Comparison of ENCODE assay signal across 25 cellular contexts in the genomic region with DNA sequence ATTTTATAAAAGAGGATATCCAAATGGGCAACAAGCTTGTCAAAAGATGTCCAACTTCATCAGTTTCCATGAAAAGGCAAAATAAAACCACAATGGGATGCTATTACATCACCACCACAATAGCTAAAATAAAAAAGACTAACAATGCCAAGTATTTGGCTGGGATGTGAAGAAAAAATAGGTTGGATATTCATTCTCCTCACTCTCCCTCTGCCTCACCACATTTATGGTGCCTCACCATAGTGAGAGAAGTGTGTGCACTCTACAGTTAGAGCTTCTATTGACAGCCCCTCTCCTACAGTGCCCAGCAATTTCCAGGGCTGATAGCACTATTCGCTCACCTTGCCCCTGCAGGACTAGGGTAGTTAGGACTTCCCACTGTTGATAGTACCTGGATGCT. TPM values are rescaled to one million over a fixed set of nuclear protein-coding genes. Genes with fewer than 3 reads are reported as not detected.
A peak's percentile ranks its signal among the peaks of the same experiment; 100 is the strongest.
DNase-seq lines count a peak whose midpoint lies in the region; ATAC-seq and TF ChIP-seq lines count a peak whose summit lies in the region.
"Had no signal": no experiment of that assay in that cellular context is flagged by ENCODE, and none has a peak within 500 bp of the region (broad histone marks: within the 10 kb centered on the region; RNA-seq: fewer than 3 reads in every experiment).

No MANE protein-coding gene starts in this region.

- H3K27me3 ChIP-seq in GM23338 (ENCODE audit: insufficient read depth) (no peaks in the 10 kb centered on the region), adipocyte (replicated peaks; ENCODE audit: control insufficient read depth, insufficient read depth, low read length) (no peaks in the 10 kb centered on the region), Caco-2 (replicated peaks; ENCODE audit: control insufficient read depth, insufficient read depth, low read length) (no peaks in the 10 kb centered on the region), PC-3 (ENCODE audit: low read length) (no peaks in the 10 kb centered on the region)
- H3K27me3 ChIP-seq: ovary, Peyer's patch, tibial nerve had no signal

- no peak overlapping the region for H3K27ac Mint-ChIP-seq in GM23338
- H3K27ac Mint-ChIP-seq in Caco-2 (ENCODE audit: unreplicated experiment), result no peak overlapping the region
- no peak overlapping the region for H3K27ac Mint-ChIP-seq in MCF 10A (ENCODE audit: low read depth, unreplicated experiment)
- H3K27ac Mint-ChIP-seq: activated CD8-positive, alpha-beta T cell treated with anti-CD3 and anti-CD28 coated beads, Interleukin-2, amount 10 ng/mL, durations not matched to agents 7 days and 5 days; activated naive CD4-positive, alpha-beta T cell treated with anti-CD3 and anti-CD28 coated beads, Interleukin-2, amount 10 ng/mL, durations not matched to agents 7 days and 5 days had no signal

- H2AFZ ChIP-seq in GM23338 (no peak overlapping the region), PC-3 (ENCODE audit: low read length) (no peak overlapping the region)

- H3K9me2 ChIP-seq in GM23338 (ENCODE audit: insufficient read depth), result no peaks in the 10 kb centered on the region
- no peaks in the 10 kb centered on the region for H3K9me2 ChIP-seq in PC-3 (replicated peaks; ENCODE audit: low read length)

- H3K4me3 ChIP-seq in GM23338, result no peak overlapping the region
- no peak overlapping the region for H3K4me3 ChIP-seq in adipocyte (ENCODE audit: low read length)
- no peak overlapping the region for H3K4me3 ChIP-seq in fibroblast of pulmonary artery (replicated peaks; ENCODE audit: low read depth, low read length)
- H3K4me3 ChIP-seq in Caco-2 (ENCODE audit: low read depth, low read length), result no peak overlapping the region
- H3K4me3 ChIP-seq in PC-3 (ENCODE audit: low read length), result no peak overlapping the region
- H3K4me3 ChIP-seq: ovary, Peyer's patch, tibial nerve had no signal

- H3K27ac ChIP-seq in GM23338 (ENCODE audit: low read depth) (no peak overlapping the region), PC-3 (ENCODE audit: low read length) (no peak overlapping the region)
- H3K27ac ChIP-seq: ovary, Peyer's patch, tibial nerve, VCaP had no signal

- H3K9me3 ChIP-seq in adipocyte (ENCODE audit: control insufficient read depth, low read length) (no peaks in the 10 kb centered on the region), Caco-2 (no peaks in the 10 kb centered on the region), PC-3 (ENCODE audit: low read length) (no peaks in the 10 kb centered on the region)
- H3K9me3 ChIP-seq: ovary, Peyer's patch, tibial nerve had no signal

- no peaks in the 10 kb centered on the region for H3K79me2 ChIP-seq in GM23338 (replicated peaks; ENCODE audit: insufficient read depth)
- H3K79me2 ChIP-seq in PC-3 (ENCODE audit: low read length), result peaks cover 100% of the 10 kb centered on the region

- H3K9ac ChIP-seq in adipocyte (ENCODE audit: low read length) (no peak overlapping the region), PC-3 (ENCODE audit: low read length) (no peak overlapping the region)

- H3K36me3 ChIP-seq in GM23338 (ENCODE audit: insufficient read depth), result no peaks in the 10 kb centered on the region
- H3K36me3 ChIP-seq in adipocyte (ENCODE audit: control insufficient read depth, insufficient read depth, low read length, severe bottlenecking), result no peaks in the 10 kb centered on the region
- no peaks in the 10 kb centered on the region for H3K36me3 ChIP-seq in Caco-2 (ENCODE audit: control insufficient read depth, insufficient read depth, low read length)
- no peaks in the 10 kb centered on the region; the same call in 1 of the 2 replicates for H3K36me3 ChIP-seq in PC-3 (ENCODE audit: low read depth, low read length)
- H3K36me3 ChIP-seq: ovary, Peyer's patch, tibial nerve had no signal

- H3K36me3 Mint-ChIP-seq in GM23338 (ENCODE audit: low read depth) (no peaks in the 10 kb centered on the region), Caco-2 (ENCODE audit: insufficient read depth, unreplicated experiment) (no peaks in the 10 kb centered on the region), MCF 10A (ENCODE audit: insufficient read depth, unreplicated experiment) (no peaks in the 10 kb centered on the region)
- H3K36me3 Mint-ChIP-seq: activated naive CD4-positive, alpha-beta T cell treated with anti-CD3 and anti-CD28 coated beads, Interleukin-2, amount 10 ng/mL, durations not matched to agents 7 days and 5 days had no signal

- H3K9me3 Mint-ChIP-seq in GM23338, result no peaks in the 10 kb centered on the region
- no peaks in the 10 kb centered on the region for H3K9me3 Mint-ChIP-seq in Caco-2 (ENCODE audit: unreplicated experiment)
- no peaks in the 10 kb centered on the region for H3K9me3 Mint-ChIP-seq in MCF 10A (ENCODE audit: unreplicated experiment)
- H3K9me3 Mint-ChIP-seq: activated naive CD4-positive, alpha-beta T cell treated with anti-CD3 and anti-CD28 coated beads, Interleukin-2, amount 10 ng/mL, durations not matched to agents 7 days and 5 days had no signal

- H3K4me2 ChIP-seq in GM23338 (no peak overlapping the region), PC-3 (ENCODE audit: low read length) (no peak overlapping the region)

- intact Hi-C loops in Caco-2 (cut with micrococcal nuclease; ENCODE audit: unreplicated experiment) (no loop called here), PC-3 (cut with micrococcal nuclease) (no loop called here), MCF 10A (cut with micrococcal nuclease) (no loop called here)

- peaks cover 13% of the 10 kb centered on the region; the same call in 2 of the 3 replicates for H3K4me1 Mint-ChIP-seq in GM23338
- no peaks in the 10 kb centered on the region for H3K4me1 Mint-ChIP-seq in Caco-2 (ENCODE audit: low read depth, unreplicated experiment)
- H3K4me1 Mint-ChIP-seq in MCF 10A (ENCODE audit: insufficient read depth, unreplicated experiment), result peaks cover 29% of the 10 kb centered on the region
- H3K4me1 Mint-ChIP-seq: activated naive CD4-positive, alpha-beta T cell treated with anti-CD3 and anti-CD28 coated beads, Interleukin-2, amount 10 ng/mL, durations not matched to agents 7 days and 5 days had no signal

- TF ChIP-seq CTCF in GM23338 (conservative IDR thresholded peaks at IDR 0.05; ENCODE audit: low read depth in 2 of 2), result no peak
- TF ChIP-seq CTCF in fibroblast of pulmonary artery (IDR thresholded peaks at IDR 0.05; ENCODE audit: low read length, missing control alignments), result no peak
- no peak for TF ChIP-seq CTCF in Caco-2 (IDR thresholded peaks at IDR 0.05; ENCODE audit: insufficient read depth in 1 of 2, low read depth in 1 of 2, low read length in 1 of 2, severe bottlenecking in 1 of 2, unreplicated experiment in 1 of 2)
- no peak for TF ChIP-seq CTCF in PC-3 (conservative IDR thresholded peaks at IDR 0.05; ENCODE audit: low read depth, low read length)
- TF ChIP-seq CTCF in MCF 10A (IDR thresholded peaks at IDR 0.05; ENCODE audit: unreplicated experiment), result no peak

- H4K20me1 ChIP-seq in GM23338 (replicated peaks; ENCODE audit: insufficient read depth) (no peaks in the 10 kb centered on the region), PC-3 (ENCODE audit: low read length) (peaks cover 33% of the 10 kb centered on the region)

- POLR2A ChIA-PET in Caco-2 (lab: Charles Lee) (no interaction called here), PC-3 (lab: Charles Lee; ENCODE audit: unreplicated experiment) (interaction anchor here (0.6 kb wide), 1 partner anchor 11 kb away, joined by 3 read pairs; no protein-coding TSS in a partner anchor), MCF 10A (lab: Yijun Ruan, JAX) (interaction anchor here (0.7 to 1.2 kb wide), 2 partner anchors 10 to 24 kb away, joined by 4 to 6 read pairs; no protein-coding TSS in a partner anchor)

- no peaks in the 10 kb centered on the region for H3K4me1 ChIP-seq in GM23338 (ENCODE audit: insufficient read depth)
- peaks cover 20% of the 10 kb centered on the region for H3K4me1 ChIP-seq in adipocyte (ENCODE audit: control insufficient read depth, insufficient read depth, low read length)
- no peaks in the 10 kb centered on the region for H3K4me1 ChIP-seq in Caco-2
- H3K4me1 ChIP-seq in PC-3 (ENCODE audit: insufficient read depth, low read length), result peaks cover 23% of the 10 kb centered on the region
- H3K4me1 ChIP-seq: Peyer's patch, tibial nerve had no signal

- no peak for DNase-seq in GM23338 (ENCODE audit: low spot score)
- DNase-seq in adipocyte (ENCODE audit: low read depth), result peak; percentile 34
- peak; percentile 82 for DNase-seq in fibroblast of pulmonary artery (ENCODE audit: low read depth)
- no peak for DNase-seq in Caco-2
- no peak for DNase-seq in PC-3
- DNase-seq in D341Med (ENCODE audit: low spot score), result no peak
- DNase-seq in MCF 10A (ENCODE audit: unreplicated experiment), result no peak
- DNase-seq: activated CD4-positive, alpha-beta T cell treated with anti-CD3 and anti-CD28 coated beads for 4 hours; activated CD8-positive, alpha-beta T cell treated with anti-CD3 and anti-CD28 coated beads, Interleukin-2, amount 10 ng/mL, durations not matched to agents 7 days and 5 days; activated naive CD4-positive, alpha-beta T cell treated with anti-CD3 and anti-CD28 coated beads, Interleukin-2, amount 10 ng/mL, durations not matched to agents 7 days and 5 days; C1 segment of cervical spinal cord; COR-L47; KG1; mesenchymal stem cell; MV-4-11; NCI-H146; ovary; Peyer's patch; SIG-M5; small intestine; SW 1271; T-helper 9 cell had no signal

- H3K4me3 Mint-ChIP-seq in GM23338, result no peak overlapping the region
- no peak overlapping the region for H3K4me3 Mint-ChIP-seq in Caco-2 (ENCODE audit: unreplicated experiment)
- H3K4me3 Mint-ChIP-seq in MCF 10A (ENCODE audit: unreplicated experiment), result no peak overlapping the region
- H3K4me3 Mint-ChIP-seq: activated CD8-positive, alpha-beta T cell treated with anti-CD3 and anti-CD28 coated beads, Interleukin-2, amount 10 ng/mL, durations not matched to agents 7 days and 5 days; activated naive CD4-positive, alpha-beta T cell treated with anti-CD3 and anti-CD28 coated beads, Interleukin-2, amount 10 ng/mL, durations not matched to agents 7 days and 5 days had no signal

- H3K27me3 Mint-ChIP-seq in GM23338 (ENCODE audit: insufficient read depth, low read depth, poor library complexity), result no peaks in the 10 kb centered on the region
- peaks cover 4% of the 10 kb centered on the region for H3K27me3 Mint-ChIP-seq in Caco-2 (ENCODE audit: insufficient read depth, unreplicated experiment)
- no peaks in the 10 kb centered on the region for H3K27me3 Mint-ChIP-seq in MCF 10A (ENCODE audit: insufficient read depth, unreplicated experiment)
- H3K27me3 Mint-ChIP-seq: activated naive CD4-positive, alpha-beta T cell treated with anti-CD3 and anti-CD28 coated beads, Interleukin-2, amount 10 ng/mL, durations not matched to agents 7 days and 5 days had no signal

- CTCF ChIA-PET in Caco-2 (lab: Charles Lee) (no interaction called here), PC-3 (lab: Charles Lee) (no interaction called here), MCF 10A (lab: Yijun Ruan, JAX) (interaction anchor here (0.6 to 1.4 kb wide), 3 partner anchors 11 to 1312 kb away, joined by 3 to 6 read pairs (median 4); no protein-coding TSS in a partner anchor)

- ATAC-seq in GM23338, result peak; percentile 38; the same call in 2 of the 3 replicates
- ATAC-seq in PC-3, result no peak
- ATAC-seq: activated CD8-positive, alpha-beta T cell treated with anti-CD3 and anti-CD28 coated beads, Interleukin-2, amount 10 ng/mL, durations not matched to agents 7 days and 5 days; left lobe of liver had no signal

- H3F3A ChIP-seq in GM23338 (replicated peaks; ENCODE audit: low read depth) (no peaks in the 10 kb centered on the region), PC-3 (ENCODE audit: low read length, unreplicated experiment) (no peaks in the 10 kb centered on the region)

- BruUV-seq in Caco-2 (replicated peaks; lab: Mats Ljungman, UMichigan) (no TSS peak), PC-3 (replicated peaks; lab: Mats Ljungman, UMichigan) (no TSS peak), MCF 10A (replicated peaks; lab: Mats Ljungman, UMichigan) (no TSS peak)

RNA-seq across cellular contexts. Expression of a gene that starts 25.5 kb away (rescaled TPM):
- 1.0 and 1.1 TPM in 2 replicates for total RNA-seq in GM23338 (2014; rRNA removed; shearing (Covaris generic))
- polyA plus RNA-seq in GM23338 (2016; fragmentation: Nextera tagmentation; extraction: Ambion mirVana), result 0.71 and 0.87 TPM in 2 replicates
- total RNA-seq in Caco-2 (2022), result not detected in 2 replicates
- total RNA-seq in PC-3 (2014; rRNA removed), result 36.6 and 43.4 TPM in 2 replicates
- 11.1 and 14.2 TPM in 2 replicates for total RNA-seq in MCF 10A (2022)
- total RNA-seq: activated CD8-positive, alpha-beta T cell treated with anti-CD3 and anti-CD28 coated beads, Interleukin-2, amount 10 ng/mL, durations not matched to agents 7 days and 5 days had no signal

Comparison
In these comparisons a context has a peak if more than half of its experiments do, and no peak if none do; other contexts are left out.
1. DNase-seq: peak in adipocyte (single experiment) and fibroblast of pulmonary artery (single experiment); none in GM23338 (single experiment), Caco-2 (0 of 2), PC-3 (single experiment), D341Med (single experiment) and MCF 10A (single experiment).